ENCODE assay signal across 8 cellular contexts in genomic region chr2:207046642-207047213, GRCh38.
DNase-seq lines count a peak whose midpoint lies in the region; ATAC-seq and TF ChIP-seq lines count a peak whose summit lies in the region.

No MANE protein-coding gene starts in this region.

- H3K4me1 Mint-ChIP-seq in activated naive CD4-positive, alpha-beta T cell treated with anti-CD3 and anti-CD28 coated beads, Interleukin-2, amount 50 U/mL, for 24 hours: peaks cover 15% of the 10 kb centered on the region

- H3K27me3 Mint-ChIP-seq in activated naive CD4-positive, alpha-beta T cell treated with anti-CD3 and anti-CD28 coated beads, Interleukin-2, amount 50 U/mL, for 24 hours: no peaks in the 10 kb centered on the region

- H3K9me3 Mint-ChIP-seq in activated naive CD4-positive, alpha-beta T cell treated with anti-CD3 and anti-CD28 coated beads, Interleukin-2, amount 50 U/mL, for 24 hours: no peaks in the 10 kb centered on the region

- no peaks in the 10 kb centered on the region for H3K36me3 Mint-ChIP-seq in activated naive CD4-positive, alpha-beta T cell treated with anti-CD3 and anti-CD28 coated beads, Interleukin-2, amount 50 U/mL, for 24 hours

- DNase-seq in EH (ENCODE audit: low read depth) (peak; percentile 36), NB4 (ENCODE audit: low read depth) (peak; percentile 82), medulla oblongata (ENCODE audit: extremely low spot score) (peak; percentile 67), HEK293T (ENCODE audit: extremely low spot score) (no peak), NCI-H82 treated with DMSO at 0.1 percent for 48 hours (lab: John Stamatoyannopoulos, UW; ENCODE audit: unreplicated experiment) (no peak), HuH-7 (ENCODE audit: low spot score) (no peak)

- peak overlapping the region; percentile 63 for H3K27ac Mint-ChIP-seq in activated naive CD4-positive, alpha-beta T cell treated with anti-CD3 and anti-CD28 coated beads, Interleukin-2, amount 50 U/mL, for 24 hours

- TF ChIP-seq CTCF in NB4 (IDR thresholded peaks at IDR 0.05; ENCODE audit: low read depth, low read length): peak; percentile 47

- TF ChIP-seq POLR2A in NB4 (IDR thresholded peaks at IDR 0.05; ENCODE audit: extremely low read depth, insufficient read length): no peak

- H3K4me3 Mint-ChIP-seq in activated naive CD4-positive, alpha-beta T cell treated with anti-CD3 and anti-CD28 coated beads, Interleukin-2, amount 50 U/mL, for 24 hours: no peak overlapping the region

- no peak overlapping the region for H3K4me3 ChIP-seq in NB4 (ENCODE audit: low read depth, low read length)

- POLR2A ChIA-PET in HEK293T (lab: Yijun Ruan, JAX): interaction anchor here (1.1 kb wide), 1 partner anchor 11 kb away, joined by 4 read pairs; no protein-coding TSS in a partner anchor

- ATAC-seq in HG02610 (IDR thresholded peaks at IDR 0.05; ENCODE audit: unreplicated experiment): no peak

- CTCF ChIA-PET in HEK293T (lab: Yijun Ruan, JAX): interaction anchor here (0.6 to 1.4 kb wide), 2 partner anchors 271 to 426 kb away, joined by 3 read pairs; no protein-coding TSS in a partner anchor

TF ChIP-seq in HEK293T, 16 proteins besides CTCF, POLR2A, EP300 and RAD21:
- TF ChIP-seq ARNT (IDR thresholded peaks at IDR 0.05) (no peak), FOXM1 (IDR thresholded peaks at IDR 0.05; ENCODE audit: borderline replicate concordance) (no peak), FOXA1 (IDR thresholded peaks at IDR 0.05) (no peak), PKNOX1 (IDR thresholded peaks at IDR 0.05) (no peak), NFRKB (IDR thresholded peaks at IDR 0.05) (no peak), CTBP1 (IDR thresholded peaks at IDR 0.05; ENCODE audit: borderline replicate concordance) (no peak), SUZ12 (IDR thresholded peaks at IDR 0.05) (no peak), L3MBTL2 (conservative IDR thresholded peaks at IDR 0.05) (no peak), ELF4 (IDR thresholded peaks at IDR 0.05) (no peak), FOXK2 (IDR thresholded peaks at IDR 0.05) (no peak), HDGF (IDR thresholded peaks at IDR 0.05; ENCODE audit: borderline replicate concordance) (no peak), BHLHE40 (IDR thresholded peaks at IDR 0.05; ENCODE audit: borderline replicate concordance) (no peak)

Comparison
In these comparisons a context has a peak if more than half of its experiments do, and no peak if none do; other contexts are left out.
1. DNase-seq: peak in EH (single experiment), NB4 (single experiment) and medulla oblongata (single experiment); none in HEK293T (single experiment), NCI-H82 treated with DMSO at 0.1 percent for 48 hours (single experiment) and HuH-7 (single experiment).